In genomic region chr1:3012511-3013291, GRCh38 we compare ENCODE assay signal across 9 cellular contexts. TPM values are rescaled to one million over a fixed set of nuclear protein-coding genes. Genes with fewer than 3 reads are reported as not detected.
A peak's percentile ranks its signal among the peaks of the same experiment; 100 is the strongest.
DNase-seq lines count a peak whose midpoint lies in the region; ATAC-seq, FAIRE-seq and TF ChIP-seq lines count a peak whose summit lies in the region.
"Had no signal": no experiment of that assay in that cellular context is flagged by ENCODE, and none has a peak within 500 bp of the region (broad histone marks: within the 10 kb centered on the region; RNA-seq: fewer than 3 reads in every experiment).

No MANE protein-coding gene starts in this region.

- no peaks in the 10 kb centered on the region; the same call in 1 of the 2 replicates for H3K27me3 ChIP-seq in H9 (ENCODE audit: insufficient read depth, low read length)
- H3K27me3 ChIP-seq in esophagus squamous epithelium = peaks cover 0 to 96% (median 0%) of the 10 kb centered on the region in 4 donors

- TF ChIP-seq CTCF in A549 (IDR thresholded peaks at IDR 0.05) = peak; percentile 58
- TF ChIP-seq CTCF in H9 (conservative IDR thresholded peaks at IDR 0.05) = peak; percentile 64
- peak in 5 of 6 experiments; percentile 35 to 90 (median 49) for TF ChIP-seq CTCF in esophagus squamous epithelium (IDR thresholded peaks at IDR 0.05)

- H3K14ac ChIP-seq in H9 (ENCODE audit: insufficient read depth, low read length) = no peak overlapping the region

- H3K36me3 Mint-ChIP-seq in H9 (ENCODE audit: insufficient read depth in 1 of 3, low read depth in 3 of 3) = peaks cover 0 to 27% (median 5%) of the 10 kb centered on the region in 3 experiments; a peak in 4 of 7 replicates
- H3K36me3 Mint-ChIP-seq in activated CD4-positive, alpha-beta memory T cell treated with anti-CD3 and anti-CD28 coated beads, Interleukin-2, amount 10 ng/mL, durations not matched to agents 7 days and 5 days (ENCODE audit: low read depth) = no peaks in the 10 kb centered on the region
- H3K36me3 Mint-ChIP-seq in activated T-helper 2 cell treated with anti-CD3 and anti-CD28 coated beads, Interferon-gamma antibody, Interleukin-2, Interleukin-4, amounts not matched to agents 10 μg/mL and 5 μg/mL and 100 μg/mL, durations not matched to agents 14 hours and 24 hours and 36 hours (ENCODE audit: low read depth) = no peaks in the 10 kb centered on the region

- peaks cover 20 to 67% of the 10 kb centered on the region in 2 experiments for H3K9me3 Mint-ChIP-seq in H9
- H3K9me3 Mint-ChIP-seq in activated CD4-positive, alpha-beta memory T cell treated with anti-CD3 and anti-CD28 coated beads, Interleukin-2, amount 10 ng/mL, durations not matched to agents 7 days and 5 days = peaks cover 11% of the 10 kb centered on the region
- H3K9me3 Mint-ChIP-seq in activated T-helper 2 cell treated with anti-CD3 and anti-CD28 coated beads, Interferon-gamma antibody, Interleukin-2, Interleukin-4, amounts not matched to agents 10 μg/mL and 5 μg/mL and 100 μg/mL, durations not matched to agents 14 hours and 24 hours and 36 hours = peaks cover 9% of the 10 kb centered on the region

- H3K9me3 ChIP-seq in A549 = no peaks in the 10 kb centered on the region; the same call in 2 of the 3 replicates
- peaks cover 23% of the 10 kb centered on the region for H3K9me3 ChIP-seq in H9 (ENCODE audit: control insufficient read depth, low read depth, low read length)
- peaks cover 0 to 17% (median 7%) of the 10 kb centered on the region in 3 donors for H3K9me3 ChIP-seq in esophagus squamous epithelium

- H4K91ac ChIP-seq in H9 (ENCODE audit: insufficient read length, low read depth, low read length) = no peak overlapping the region

- POLR2A ChIA-PET in A549 (lab: Yijun Ruan, JAX) = no interaction called here
- POLR2A ChIA-PET in activated CD4-positive, alpha-beta memory T cell treated with anti-CD3 and anti-CD28 coated beads, Interleukin-2, amount 10 ng/mL, durations not matched to agents 7 days and 5 days (lab: Charles Lee) = no interaction called here

- no peak overlapping the region for H4K5ac ChIP-seq in H9 (ENCODE audit: insufficient read length, low read depth, low read length)

- no peak overlapping the region for H3K23ac ChIP-seq in H9 (ENCODE audit: insufficient read length, low read depth, low read length)

- ATAC-seq in A549 (peak; percentile 70 to 87; a peak in 4 of 6 replicates), GM21619 (IDR thresholded peaks at IDR 0.05; ENCODE audit: unreplicated experiment) (no peak)

- TF ChIP-seq POLR2A in A549 (IDR thresholded peaks at IDR 0.05; ENCODE audit: low read length) = no peak
- no peak for TF ChIP-seq POLR2A in esophagus squamous epithelium (IDR thresholded peaks at IDR 0.05)

- no peak overlapping the region for H3K56ac ChIP-seq in H9 (ENCODE audit: insufficient read length, low read depth, low read length)

- H3K4me1 Mint-ChIP-seq in H9 = peaks cover 0 to 19% of the 10 kb centered on the region in 2 experiments; a peak in 2 of 4 replicates
- no peaks in the 10 kb centered on the region for H3K4me1 Mint-ChIP-seq in activated CD4-positive, alpha-beta memory T cell treated with anti-CD3 and anti-CD28 coated beads, Interleukin-2, amount 10 ng/mL, durations not matched to agents 7 days and 5 days
- H3K4me1 Mint-ChIP-seq in activated T-helper 2 cell treated with anti-CD3 and anti-CD28 coated beads, Interferon-gamma antibody, Interleukin-2, Interleukin-4, amounts not matched to agents 10 μg/mL and 5 μg/mL and 100 μg/mL, durations not matched to agents 14 hours and 24 hours and 36 hours (ENCODE audit: low read depth) = no peaks in the 10 kb centered on the region

- no peak overlapping the region for H2BK120ac ChIP-seq in H9 (ENCODE audit: low read depth, low read length, poor library complexity, severe bottlenecking)

- no peaks in the 10 kb centered on the region for H3K79me1 ChIP-seq in H9 (ENCODE audit: insufficient read depth, low read depth, low read length, poor library complexity, severe bottlenecking)

- no peak overlapping the region for H3K9ac ChIP-seq in H9 (ENCODE audit: extremely low read depth, insufficient read length, low read length)

- WGBS in A549 (ENCODE audit: missing lambda C conversion rate) = 57% methylated on average over 9 of the region's 41 CpGs
- no CpG with 5 or more reads among the region's 41 CpGs for WGBS in H9 (ENCODE audit: extremely low coverage, insufficient read length, low lambda C conversion rate)
- 47 to 69% methylated on average over 8 to 9 of the region's 41 CpGs for WGBS in esophagus squamous epithelium, 2 donors

- no peak overlapping the region for H3T11ph ChIP-seq in H9 (ENCODE audit: low read length)

- H3K4me3 ChIP-seq in A549 = no peak overlapping the region
- no peak overlapping the region for H3K4me3 ChIP-seq in esophagus squamous epithelium

- H3K4me1 ChIP-seq in A549 = no peaks in the 10 kb centered on the region
- no peaks in the 10 kb centered on the region for H3K4me1 ChIP-seq in H9 (ENCODE audit: insufficient read depth, low read length)
- H3K4me1 ChIP-seq in esophagus squamous epithelium = peaks cover 0 to 13% (median 0%) of the 10 kb centered on the region in 3 donors

- no peaks in the 10 kb centered on the region for H3K23me2 ChIP-seq in H9 (ENCODE audit: insufficient read length, low read depth, low read length, poor library complexity, severe bottlenecking)

- intact Hi-C loops in esophagus squamous epithelium (cut with DNase I) = loop anchor here (5.0 kb wide), 1 partner anchor 415 kb away; no protein-coding TSS in a partner anchor
- intact Hi-C loops in activated T-helper 2 cell treated with anti-CD3 and anti-CD28 coated beads, Interferon-gamma antibody, Interleukin-2, Interleukin-4, amounts not matched to agents 10 μg/mL and 5 μg/mL and 100 μg/mL, durations not matched to agents 14 hours and 24 hours and 36 hours (cut with micrococcal nuclease) = no loop called here

- no peak overlapping the region for H3K27ac ChIP-seq in A549
- H3K27ac ChIP-seq in H9 (ENCODE audit: insufficient read length, low read depth, low read length) = no peak overlapping the region
- no peak overlapping the region for H3K27ac ChIP-seq in esophagus squamous epithelium

- CTCF ChIA-PET in A549 (lab: Yijun Ruan, JAX) = interaction anchor here (0.5 to 2.9 kb wide), 25 partner anchors 9 to 414 kb away, joined by 3 to 24 read pairs (median 3); partner anchors contain the start of gene ACTRT2
- CTCF ChIA-PET in activated CD4-positive, alpha-beta memory T cell treated with anti-CD3 and anti-CD28 coated beads, Interleukin-2, amount 10 ng/mL, durations not matched to agents 7 days and 5 days (lab: Charles Lee) = interaction anchor here (0.6 to 1.0 kb wide), 2 partner anchors 15 to 138 kb away, joined by 3 read pairs; no protein-coding TSS in a partner anchor

- peak in 1 of 2 experiments; percentile 66 for DNase-seq in A549 (ENCODE audit: low read depth in 1 of 2, low spot score in 1 of 2)
- peak; percentile 46 for DNase-seq in H9
- peak; percentile 38 for DNase-seq in activated CD4-positive, alpha-beta memory T cell treated with anti-CD3 and anti-CD28 coated beads, Interleukin-2, amount 10 ng/mL, durations not matched to agents 7 days and 5 days
- no peak for DNase-seq in esophagus squamous epithelium (lab: John Stamatoyannopoulos, UW)
- peak; percentile 55 for DNase-seq in occipital lobe (lab: John Stamatoyannopoulos, UW)
- peak; percentile 63 for DNase-seq in urothelium cell line (ENCODE audit: low spot score)
- no peak for DNase-seq in activated T-helper 2 cell treated with anti-CD3 and anti-CD28 coated beads, Interferon-gamma antibody, Interleukin-2, Interleukin-4, amounts not matched to agents 10 μg/mL and 5 μg/mL and 100 μg/mL, durations not matched to agents 14 hours and 24 hours and 36 hours (ENCODE audit: low spot score)

- H2BK5ac ChIP-seq in H9 (ENCODE audit: insufficient read length, low read length) = no peak overlapping the region

- no peak for TF ChIP-seq EP300 in A549 (IDR thresholded peaks at IDR 0.05)

- H3K79me2 ChIP-seq in H9 (ENCODE audit: insufficient read depth, low read length) = no peaks in the 10 kb centered on the region

- H2AK5ac ChIP-seq in H9 (ENCODE audit: insufficient read length, low read length) = no peak overlapping the region

- H4K8ac ChIP-seq in H9 (replicated peaks; ENCODE audit: insufficient read length, low read depth, low read length) = no peak overlapping the region

- no peak overlapping the region for H2BK20ac ChIP-seq in H9 (ENCODE audit: low read depth, low read length, poor library complexity, severe bottlenecking)

- H3K36me3 ChIP-seq in esophagus squamous epithelium = no peaks in the 10 kb centered on the region

- H4K20me1 ChIP-seq in H9 (ENCODE audit: control insufficient read depth, insufficient read depth, insufficient read length) = no peaks in the 10 kb centered on the region

- FAIRE-seq in A549 (lab: Jason Lieb, UNC) = no peak
- no peak for FAIRE-seq in urothelium cell line (lab: Jason Lieb, UNC)

- peaks cover 4% of the 10 kb centered on the region for H3K27me3 Mint-ChIP-seq in H9 (ENCODE audit: low read depth)
- H3K27me3 Mint-ChIP-seq in activated CD4-positive, alpha-beta memory T cell treated with anti-CD3 and anti-CD28 coated beads, Interleukin-2, amount 10 ng/mL, durations not matched to agents 7 days and 5 days = no peaks in the 10 kb centered on the region
- H3K27me3 Mint-ChIP-seq in activated T-helper 2 cell treated with anti-CD3 and anti-CD28 coated beads, Interferon-gamma antibody, Interleukin-2, Interleukin-4, amounts not matched to agents 10 μg/mL and 5 μg/mL and 100 μg/mL, durations not matched to agents 14 hours and 24 hours and 36 hours (ENCODE audit: low read depth) = no peaks in the 10 kb centered on the region

- peak; percentile 57 to 81 for TF ChIP-seq RAD21 in A549 (conservative IDR thresholded peaks at IDR 0.05 in 1 of 2, IDR thresholded peaks at IDR 0.05 in 1 of 2)

- no peak overlapping the region for H2BK12ac ChIP-seq in H9 (ENCODE audit: insufficient read length, low read depth, low read length)

- H3K4me2 ChIP-seq in A549 (no peak overlapping the region), H9 (ENCODE audit: insufficient read depth, insufficient read length, low read length) (no peak overlapping the region)

- H2BK15ac ChIP-seq in H9 (ENCODE audit: low read depth, low read length) = no peak overlapping the region

- no peak overlapping the region for H3K18ac ChIP-seq in H9 (ENCODE audit: insufficient read length, low read depth, low read length)

- no peak overlapping the region for H3K27ac Mint-ChIP-seq in H9
- H3K27ac Mint-ChIP-seq in activated CD4-positive, alpha-beta memory T cell treated with anti-CD3 and anti-CD28 coated beads, Interleukin-2, amount 10 ng/mL, durations not matched to agents 7 days and 5 days = no peak overlapping the region
- H3K27ac Mint-ChIP-seq in activated T-helper 2 cell treated with anti-CD3 and anti-CD28 coated beads, Interferon-gamma antibody, Interleukin-2, Interleukin-4, amounts not matched to agents 10 μg/mL and 5 μg/mL and 100 μg/mL, durations not matched to agents 14 hours and 24 hours and 36 hours = no peak overlapping the region

- H3K4me3 Mint-ChIP-seq in H9 = no peak overlapping the region
- H3K4me3 Mint-ChIP-seq in activated CD4-positive, alpha-beta memory T cell treated with anti-CD3 and anti-CD28 coated beads, Interleukin-2, amount 10 ng/mL, durations not matched to agents 7 days and 5 days = no peak overlapping the region
- no peak overlapping the region for H3K4me3 Mint-ChIP-seq in activated T-helper 2 cell treated with anti-CD3 and anti-CD28 coated beads, Interferon-gamma antibody, Interleukin-2, Interleukin-4, amounts not matched to agents 10 μg/mL and 5 μg/mL and 100 μg/mL, durations not matched to agents 14 hours and 24 hours and 36 hours (ENCODE audit: low read depth)

- H3K4ac ChIP-seq in H9 (ENCODE audit: low read depth, low read length) = no peak overlapping the region

- H2AFZ ChIP-seq in H9 (ENCODE audit: low read length) = no peak overlapping the region

RNA-seq across cellular contexts. Expression of gene ACTRT2, which starts 8.6 kb away (rescaled TPM):
- polyA plus RNA-seq in A549 (2011; rRNA removed) (not detected in 2 replicates), A549 (2017; fragmentation: RNase III; extraction: RNeasy Plus Mini Kit Qiagen cat#74134 plus additional on column Dnase treatment) (not detected in 3 replicates)
- not detected in 2 replicates for polyA plus RNA-seq in A549 (2012; cell fraction: cytosol; rRNA removed)
- polyA plus RNA-seq in A549 (2012; cell fraction: nucleus; rRNA removed) = not detected in 2 replicates
- not detected in 2 replicates for polyA minus RNA-seq in A549 (2011; rRNA and poly(A)+ RNA removed)
- total RNA-seq in H9 (2021) (not detected in 2 replicates), esophagus squamous epithelium (not detected), occipital lobe (not detected)
- total RNA-seq in activated CD4-positive, alpha-beta memory T cell treated with anti-CD3 and anti-CD28 coated beads, Interleukin-2, amount 10 ng/mL, durations not matched to agents 7 days and 5 days = not detected
- total RNA-seq in activated T-helper 2 cell treated with anti-CD3 and anti-CD28 coated beads, Interferon-gamma antibody, Interleukin-2, Interleukin-4, amounts not matched to agents 10 μg/mL and 5 μg/mL and 100 μg/mL, durations not matched to agents 14 hours and 24 hours and 36 hours = not detected in 2 replicates
- polyA plus RNA-seq: adipose tissue had no signal

RNA-seq across cellular contexts. Expression of gene PRDM16, which starts 56.3 kb away (rescaled TPM):
- polyA plus RNA-seq in A549 (2011; rRNA removed) (0.03 and 0.04 TPM in 2 replicates), A549 (2017; fragmentation: RNase III; extraction: RNeasy Plus Mini Kit Qiagen cat#74134 plus additional on column Dnase treatment) (0.15 to 0.35 TPM (median 0.25 TPM) in 3 replicates)
- 0.08 and 0.22 TPM in 2 replicates for polyA plus RNA-seq in A549 (2012; cell fraction: cytosol; rRNA removed)
- polyA plus RNA-seq in A549 (2012; cell fraction: nucleus; rRNA removed) = 0.26 and 0.40 TPM in 2 replicates
- 0.04 and 0.15 TPM in 2 replicates for polyA minus RNA-seq in A549 (2011; rRNA and poly(A)+ RNA removed)
- total RNA-seq in H9 (2021) (0.17 and 0.70 TPM in 2 replicates), esophagus squamous epithelium (under 1 TPM; 0.08 to 0.19 (median 0.12) TPM), occipital lobe (6.7 TPM)
- total RNA-seq in activated CD4-positive, alpha-beta memory T cell treated with anti-CD3 and anti-CD28 coated beads, Interleukin-2, amount 10 ng/mL, durations not matched to agents 7 days and 5 days = under 1 TPM; 0.03 to 0.20 TPM
- total RNA-seq in activated T-helper 2 cell treated with anti-CD3 and anti-CD28 coated beads, Interferon-gamma antibody, Interleukin-2, Interleukin-4, amounts not matched to agents 10 μg/mL and 5 μg/mL and 100 μg/mL, durations not matched to agents 14 hours and 24 hours and 36 hours = not detected in 2 replicates

Comparison
In these comparisons a context has a peak if more than half of its experiments do, and no peak if none do; other contexts are left out.
1. DNase-seq: peak in H9 (single experiment), activated CD4-positive, alpha-beta memory T cell treated with anti-CD3 and anti-CD28 coated beads, Interleukin-2, amount 10 ng/mL, durations not matched to agents 7 days and 5 days (single experiment), occipital lobe (single experiment) and urothelium cell line (single experiment); none in esophagus squamous epithelium (single experiment) and activated T-helper 2 cell treated with anti-CD3 and anti-CD28 coated beads, Interferon-gamma antibody, Interleukin-2, Interleukin-4, amounts not matched to agents 10 μg/mL and 5 μg/mL and 100 μg/mL, durations not matched to agents 14 hours and 24 hours and 36 hours (single experiment).
2. Peak in every context shown above with its lines, with median percentiles within 50 percentile points of each other: CTCF ChIP-seq.